Comparison of ENCODE assay signal across 28 cellular contexts in the genomic region with DNA sequence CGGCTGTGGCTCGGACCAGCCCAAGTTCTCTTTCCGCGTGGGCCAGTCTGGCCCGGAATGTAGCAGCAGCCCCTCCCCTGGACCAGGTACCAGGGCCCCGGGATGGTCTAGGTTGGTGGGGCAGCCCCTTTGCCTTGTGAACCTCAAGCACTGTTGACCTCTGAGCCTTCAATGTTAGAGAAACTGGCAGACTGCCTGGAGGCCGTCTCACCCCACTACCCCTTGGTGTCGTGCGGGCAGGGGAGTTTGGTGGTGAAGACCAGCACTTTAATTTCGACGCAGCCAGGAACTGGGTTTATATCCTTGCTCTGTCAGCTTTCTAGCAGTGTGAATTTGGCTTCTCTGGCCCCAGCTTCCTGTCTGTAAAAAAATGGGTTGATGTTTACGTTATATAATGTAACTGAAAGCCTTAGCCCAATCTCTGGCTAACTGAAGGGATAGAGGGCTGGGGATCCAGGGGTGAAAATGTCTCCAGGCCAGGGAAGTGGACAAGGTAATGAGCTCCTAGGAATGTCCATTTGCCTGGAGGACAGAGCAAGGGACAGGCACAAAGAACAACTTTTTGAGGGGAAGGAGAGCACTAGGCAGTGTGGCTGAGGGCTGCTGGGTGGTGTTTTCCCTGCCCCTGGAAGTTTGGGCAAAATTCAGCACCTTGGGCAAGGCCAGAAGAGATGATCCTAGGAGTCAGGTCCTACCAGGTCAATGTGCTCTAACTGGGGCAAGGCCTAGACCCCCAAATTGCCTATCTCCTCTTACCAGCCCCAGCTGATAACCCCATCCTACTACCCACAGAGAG. TPM values are rescaled to one million over a fixed set of nuclear protein-coding genes. Genes with fewer than 3 reads are reported as not detected.
DNase-seq lines count a peak whose midpoint lies in the region; ATAC-seq and TF ChIP-seq lines count a peak whose summit lies in the region.
"Had no signal": no experiment of that assay in that cellular context is flagged by ENCODE, and none has a peak within 500 bp of the region (broad histone marks: within the 10 kb centered on the region; RNA-seq: fewer than 3 reads in every experiment).

No MANE protein-coding gene starts in this region.

- no peak overlapping the region for H3K4me3 ChIP-seq in CD8-positive, alpha-beta T cell (ENCODE audit: low read depth, low read length)
- H3K4me3 ChIP-seq in stomach = no peak overlapping the region
- H3K4me3 ChIP-seq: gastroesophageal sphincter, left lung, Peyer's patch, SJSA1, tibial artery had no signal

- DNase-seq in activated CD4-positive, alpha-beta T cell treated with anti-CD3 and anti-CD28 coated beads, Interleukin-2, amount 10 ng/mL, durations not matched to agents 7 days and 5 days = no peak
- DNase-seq in activated CD4-positive, alpha-beta T cell treated with anti-CD3 and anti-CD28 coated beads, Interleukin-2, amount 50 U/mL, for 1 hour = no peak
- no peak for DNase-seq in CD8-positive, alpha-beta T cell
- peak in 1 of 10 donors; percentile 50 for DNase-seq in naive thymus-derived CD8-positive, alpha-beta T cell
- no peak for DNase-seq in stomach
- DNase-seq: 8988T; activated CD4-positive, alpha-beta T cell treated with anti-CD3 and anti-CD28 coated beads for 1 hour; activated naive CD4-positive, alpha-beta T cell treated with anti-CD3 and anti-CD28 coated beads for 36 hours; activated T-cell treated with anti-CD3 and anti-CD28 coated beads, Interleukin-2, amount 50 U/mL, for 4 hours; DMS 273 treated with DMSO at 0.1 percent for 48 hours; hypothalamus; immature natural killer cell; KBM-7; NCI-H1417 treated with DMSO at 0.1 percent for 48 hours; NCI-H2081 treated with DMSO at 0.1 percent for 48 hours; NCI-H226; tibial artery had no signal

- POLR2A ChIA-PET in activated CD4-positive, alpha-beta T cell treated with anti-CD3 and anti-CD28 coated beads, Interleukin-2, amount 10 ng/mL, durations not matched to agents 7 days and 5 days (lab: Charles Lee) = no interaction called here
- POLR2A ChIA-PET in CD8-positive, alpha-beta T cell (lab: Charles Lee) = no interaction called here
- POLR2A ChIA-PET in naive thymus-derived CD8-positive, alpha-beta T cell (lab: Charles Lee) = interaction anchor here (0.6 to 1.9 kb wide), 4 partner anchors 11 to 185 kb away, joined by 3 to 6 read pairs (median 3); a partner anchor contains a TSS

- H3K36me3 Mint-ChIP-seq in activated CD4-positive, alpha-beta T cell treated with anti-CD3 and anti-CD28 coated beads, Interleukin-2, amount 10 ng/mL, durations not matched to agents 7 days and 5 days (ENCODE audit: low read depth) = peaks cover 24% of the 10 kb centered on the region
- H3K36me3 Mint-ChIP-seq in CD8-positive, alpha-beta T cell = peaks cover 47% of the 10 kb centered on the region
- peaks cover 44% of the 10 kb centered on the region for H3K36me3 Mint-ChIP-seq in activated T-helper 17 cell treated with anti-CD3 and anti-CD28 coated beads, Interleukin-2, amount 50 U/mL, for 72 hours (ENCODE audit: low read depth)
- H3K36me3 Mint-ChIP-seq in naive thymus-derived CD8-positive, alpha-beta T cell = peaks cover 0 to 36% (median 5%) of the 10 kb centered on the region in 3 donors

- no peaks in the 10 kb centered on the region for H3K27me3 ChIP-seq in CD8-positive, alpha-beta T cell (ENCODE audit: insufficient read depth, low read length)
- H3K27me3 ChIP-seq in stomach = no peaks in the 10 kb centered on the region
- H3K27me3 ChIP-seq: gastroesophageal sphincter, Peyer's patch, tibial artery had no signal

- peak overlapping the region; percentile 68 for H3K27ac Mint-ChIP-seq in activated CD4-positive, alpha-beta T cell treated with anti-CD3 and anti-CD28 coated beads, Interleukin-2, amount 10 ng/mL, durations not matched to agents 7 days and 5 days
- H3K27ac Mint-ChIP-seq in CD8-positive, alpha-beta T cell = peak overlapping the region; percentile 72
- peak overlapping the region; percentile 23 for H3K27ac Mint-ChIP-seq in activated T-helper 17 cell treated with anti-CD3 and anti-CD28 coated beads, Interleukin-2, amount 50 U/mL, for 72 hours
- peak overlapping the region in 8 of 10 donors; percentile 43 to 90 (median 82) for H3K27ac Mint-ChIP-seq in naive thymus-derived CD8-positive, alpha-beta T cell
- H3K27ac Mint-ChIP-seq: activated naive CD4-positive, alpha-beta T cell treated with anti-CD3 and anti-CD28 coated beads for 36 hours; CD14-positive monocyte; T-helper 1 cell treated with Interleukin-12 subunit alpha and Interleukin-12 subunit beta and Interleukin-4 antibody, amounts not matched to agents 30 μg/mL and 1 μg/mL, for 36 hours had no signal

- H3K4me3 Mint-ChIP-seq in activated CD4-positive, alpha-beta T cell treated with anti-CD3 and anti-CD28 coated beads, Interleukin-2, amount 10 ng/mL, durations not matched to agents 7 days and 5 days = no peak overlapping the region
- no peak overlapping the region for H3K4me3 Mint-ChIP-seq in CD8-positive, alpha-beta T cell
- no peak overlapping the region for H3K4me3 Mint-ChIP-seq in activated T-helper 17 cell treated with anti-CD3 and anti-CD28 coated beads, Interleukin-2, amount 50 U/mL, for 72 hours
- H3K4me3 Mint-ChIP-seq in naive thymus-derived CD8-positive, alpha-beta T cell = no peak overlapping the region
- H3K4me3 Mint-ChIP-seq: activated naive CD4-positive, alpha-beta T cell treated with anti-CD3 and anti-CD28 coated beads for 36 hours; activated T-cell treated with anti-CD3 and anti-CD28 coated beads, Interleukin-2, amount 50 U/mL, for 4 hours; central memory CD8-positive, alpha-beta T cell; immature natural killer cell; stimulated activated naive CD8-positive, alpha-beta T cell treated with anti-CD3 and anti-CD28 coated beads, Interleukin-15, Interleukin-2, amounts not matched to agents 100 ng/mL and 50 ng/mL, for 24 hours; T-helper 1 cell treated with Interleukin-12 subunit alpha and Interleukin-12 subunit beta and Interleukin-4 antibody, amounts not matched to agents 30 μg/mL and 1 μg/mL, for 36 hours had no signal

- no peak for TF ChIP-seq EP300 in stomach (IDR thresholded peaks at IDR 0.05)

- TF ChIP-seq POLR2A in stomach (IDR thresholded peaks at IDR 0.05) = no peak

- CTCF ChIA-PET in activated CD4-positive, alpha-beta T cell treated with anti-CD3 and anti-CD28 coated beads, Interleukin-2, amount 10 ng/mL, durations not matched to agents 7 days and 5 days (lab: Charles Lee) = interaction anchor here (0.5 to 1.1 kb wide), 2 partner anchors 198 to 249 kb away, joined by 3 to 4 read pairs; no protein-coding TSS in a partner anchor
- CTCF ChIA-PET in CD8-positive, alpha-beta T cell (lab: Charles Lee) = interaction anchor here (0.7 to 1.4 kb wide), 4 partner anchors 40 to 268 kb away, joined by 3 to 5 read pairs (median 4); no protein-coding TSS in a partner anchor

- no peak for TF ChIP-seq CTCF in CD8-positive, alpha-beta T cell (IDR thresholded peaks at IDR 0.05)
- TF ChIP-seq CTCF in stomach (IDR thresholded peaks at IDR 0.05) = no peak

- H3K4me1 ChIP-seq in CD8-positive, alpha-beta T cell (ENCODE audit: insufficient read depth, low read length) = no peaks in the 10 kb centered on the region
- no peaks in the 10 kb centered on the region for H3K4me1 ChIP-seq in stomach
- H3K4me1 ChIP-seq: gastroesophageal sphincter, left lung, Peyer's patch, SJSA1 had no signal

- no peak for ATAC-seq in CD8-positive, alpha-beta T cell
- ATAC-seq in activated T-helper 17 cell treated with anti-CD3 and anti-CD28 coated beads, Interleukin-2, amount 50 U/mL, for 72 hours (replicated peaks) = no peak
- no peak for ATAC-seq in naive thymus-derived CD8-positive, alpha-beta T cell
- no peak for ATAC-seq in activated CD4-positive, CD25-positive, alpha-beta regulatory T cell treated with anti-CD3 and anti-CD28 coated beads, Interleukin-2, amount 50 U/mL, for 24 hours
- no peak for ATAC-seq in GM19455 (IDR thresholded peaks at IDR 0.05; ENCODE audit: unreplicated experiment)
- ATAC-seq: gastroesophageal sphincter, left lung had no signal

- H3K9me3 ChIP-seq in CD8-positive, alpha-beta T cell (ENCODE audit: low read length) = no peaks in the 10 kb centered on the region
- no peaks in the 10 kb centered on the region for H3K9me3 ChIP-seq in stomach
- H3K9me3 ChIP-seq: gastroesophageal sphincter, left lung, Peyer's patch, SJSA1, tibial artery had no signal

- WGBS in stomach, 5 donors = 69 to 80% (median 78%) methylated on average over 12 of the region's 12 CpGs

- H3K27ac ChIP-seq in CD8-positive, alpha-beta T cell (ENCODE audit: low read depth, low read length) = no peak overlapping the region
- H3K27ac ChIP-seq in stomach = no peak overlapping the region
- H3K27ac ChIP-seq: gastroesophageal sphincter, left lung, Peyer's patch, SJSA1, tibial artery had no signal

- peaks cover 22% of the 10 kb centered on the region for H3K4me1 Mint-ChIP-seq in activated CD4-positive, alpha-beta T cell treated with anti-CD3 and anti-CD28 coated beads, Interleukin-2, amount 10 ng/mL, durations not matched to agents 7 days and 5 days
- peaks cover 19% of the 10 kb centered on the region for H3K4me1 Mint-ChIP-seq in CD8-positive, alpha-beta T cell (ENCODE audit: low read depth)
- peaks cover 3% of the 10 kb centered on the region for H3K4me1 Mint-ChIP-seq in activated T-helper 17 cell treated with anti-CD3 and anti-CD28 coated beads, Interleukin-2, amount 50 U/mL, for 72 hours
- peaks cover 8 to 35% (median 24%) of the 10 kb centered on the region in 4 donors for H3K4me1 Mint-ChIP-seq in naive thymus-derived CD8-positive, alpha-beta T cell
- H3K4me1 Mint-ChIP-seq: immature natural killer cell had no signal

- peaks cover 25% of the 10 kb centered on the region for H3K36me3 ChIP-seq in CD8-positive, alpha-beta T cell (ENCODE audit: insufficient read depth, low read length)
- H3K36me3 ChIP-seq in stomach = peaks cover 37 to 60% (median 58%) of the 10 kb centered on the region in 4 donors

- H3K27me3 Mint-ChIP-seq in activated CD4-positive, alpha-beta T cell treated with anti-CD3 and anti-CD28 coated beads, Interleukin-2, amount 10 ng/mL, durations not matched to agents 7 days and 5 days = no peaks in the 10 kb centered on the region
- no peaks in the 10 kb centered on the region for H3K27me3 Mint-ChIP-seq in CD8-positive, alpha-beta T cell (ENCODE audit: low read depth)
- no peaks in the 10 kb centered on the region for H3K27me3 Mint-ChIP-seq in activated T-helper 17 cell treated with anti-CD3 and anti-CD28 coated beads, Interleukin-2, amount 50 U/mL, for 72 hours
- no peaks in the 10 kb centered on the region for H3K27me3 Mint-ChIP-seq in naive thymus-derived CD8-positive, alpha-beta T cell
- H3K27me3 Mint-ChIP-seq: central memory CD8-positive, alpha-beta T cell; stimulated activated naive CD8-positive, alpha-beta T cell treated with anti-CD3 and anti-CD28 coated beads, Interleukin-15, Interleukin-2, amounts not matched to agents 100 ng/mL and 50 ng/mL, for 24 hours had no signal

- intact Hi-C loops in CD8-positive, alpha-beta T cell (cut with DNase I, micrococcal nuclease) = no loop called here
- intact Hi-C loops in stomach (cut with DNase I; ENCODE audit: low total_unique reads) = no loop called here

- no peaks in the 10 kb centered on the region for H3K9me3 Mint-ChIP-seq in activated CD4-positive, alpha-beta T cell treated with anti-CD3 and anti-CD28 coated beads, Interleukin-2, amount 10 ng/mL, durations not matched to agents 7 days and 5 days
- no peaks in the 10 kb centered on the region for H3K9me3 Mint-ChIP-seq in CD8-positive, alpha-beta T cell
- H3K9me3 Mint-ChIP-seq in activated T-helper 17 cell treated with anti-CD3 and anti-CD28 coated beads, Interleukin-2, amount 50 U/mL, for 72 hours = no peaks in the 10 kb centered on the region
- H3K9me3 Mint-ChIP-seq in naive thymus-derived CD8-positive, alpha-beta T cell = no peaks in the 10 kb centered on the region
- H3K9me3 Mint-ChIP-seq: activated naive CD4-positive, alpha-beta T cell treated with anti-CD3 and anti-CD28 coated beads for 36 hours; activated T-cell treated with anti-CD3 and anti-CD28 coated beads, Interleukin-2, amount 50 U/mL, for 4 hours; CD14-positive monocyte; central memory CD8-positive, alpha-beta T cell; immature natural killer cell; stimulated activated naive CD8-positive, alpha-beta T cell treated with anti-CD3 and anti-CD28 coated beads, Interleukin-15, Interleukin-2, amounts not matched to agents 100 ng/mL and 50 ng/mL, for 24 hours; T-helper 1 cell treated with Interleukin-12 subunit alpha and Interleukin-12 subunit beta and Interleukin-4 antibody, amounts not matched to agents 30 μg/mL and 1 μg/mL, for 36 hours had no signal

RNA-seq across cellular contexts. Expression of a gene that starts 11.4 kb away (rescaled TPM):
- 10 to 100 TPM; 85.3 to 89.2 TPM for total RNA-seq in activated CD4-positive, alpha-beta T cell treated with anti-CD3 and anti-CD28 coated beads, Interleukin-2, amount 10 ng/mL, durations not matched to agents 7 days and 5 days
- 10 to 100 TPM; 63.7 to 70.9 TPM for total RNA-seq in CD8-positive, alpha-beta T cell
- total RNA-seq in activated T-helper 17 cell treated with anti-CD3 and anti-CD28 coated beads, Interleukin-2, amount 50 U/mL, for 72 hours = 10 to 100 TPM; 31.6 to 54.8 TPM
- total RNA-seq in naive thymus-derived CD8-positive, alpha-beta T cell = 10 to 100 TPM; 94.4 to 99.7 TPM
- 10 to 100 TPM; 52.2 to 58.0 (median 56.0) TPM for polyA plus RNA-seq in naive thymus-derived CD8-positive, alpha-beta T cell
- total RNA-seq in stomach = 100 to 1,000 TPM in 1 of 5 donors, 10 to 100 TPM in 4; 16.5 to 322 (median 45.6) TPM
- polyA plus RNA-seq in stomach = 10 to 100 TPM; 45.8 to 51.5 (median 51.3) TPM

RNA-seq across cellular contexts. Expression of a gene that starts 17.8 kb away (rescaled TPM):
- 1 to 10 TPM; 1.9 to 2.3 TPM for total RNA-seq in activated CD4-positive, alpha-beta T cell treated with anti-CD3 and anti-CD28 coated beads, Interleukin-2, amount 10 ng/mL, durations not matched to agents 7 days and 5 days
- total RNA-seq in CD8-positive, alpha-beta T cell = 1 to 10 TPM; 3.1 to 3.5 TPM
- 1 to 10 TPM; 1.1 to 1.3 TPM for total RNA-seq in activated T-helper 17 cell treated with anti-CD3 and anti-CD28 coated beads, Interleukin-2, amount 50 U/mL, for 72 hours
- total RNA-seq in naive thymus-derived CD8-positive, alpha-beta T cell = 1 to 10 TPM; 7.1 to 8.5 TPM
- polyA plus RNA-seq in naive thymus-derived CD8-positive, alpha-beta T cell = 1 to 10 TPM; 2.4 to 5.7 (median 3.4) TPM
- under 1 TPM in 1 of 5 donors, not detected in 4; 0.55 TPM for total RNA-seq in stomach
- polyA plus RNA-seq in stomach = under 1 TPM; 0.25 to 0.61 (median 0.44) TPM

RNA-seq across cellular contexts. Expression of a gene that starts 48.9 kb away (rescaled TPM):
- total RNA-seq in activated CD4-positive, alpha-beta T cell treated with anti-CD3 and anti-CD28 coated beads, Interleukin-2, amount 10 ng/mL, durations not matched to agents 7 days and 5 days = under 1 TPM; 0.15 TPM
- 1 to 10 TPM in 1 of 2 experiments, under 1 TPM in 1; 0.50 to 1.0 TPM for total RNA-seq in CD8-positive, alpha-beta T cell
- total RNA-seq in activated T-helper 17 cell treated with anti-CD3 and anti-CD28 coated beads, Interleukin-2, amount 50 U/mL, for 72 hours = under 1 TPM in 1 of 2 donors, not detected in 1; 0.11 TPM
- total RNA-seq in naive thymus-derived CD8-positive, alpha-beta T cell = under 1 TPM; 0.31 to 0.33 TPM
- under 1 TPM in 1 of 3 donors, not detected in 2; 0.14 TPM for polyA plus RNA-seq in naive thymus-derived CD8-positive, alpha-beta T cell
- total RNA-seq in stomach = 1 to 10 TPM in 1 of 5 donors, under 1 TPM in 2, not detected in 2; 0.18 to 7.0 (median 0.29) TPM
- polyA plus RNA-seq in stomach = under 1 TPM in 1 of 3 donors, not detected in 2; 0.25 TPM
- polyA plus RNA-seq: CD14-positive monocyte, immature natural killer cell had no signal

Comparison
In these comparisons a context has a peak if more than half of its experiments do, and no peak if none do; other contexts are left out.
1. H3K27ac Mint-ChIP-seq: peak in every context shown above with its lines; median percentile 82 in naive thymus-derived CD8-positive, alpha-beta T cell; 72 in CD8-positive, alpha-beta T cell; 68 in activated CD4-positive, alpha-beta T cell treated with anti-CD3 and anti-CD28 coated beads, Interleukin-2, amount 10 ng/mL, durations not matched to agents 7 days and 5 days; 23 in activated T-helper 17 cell treated with anti-CD3 and anti-CD28 coated beads, Interleukin-2, amount 50 U/mL, for 72 hours.